In the genomic region with DNA sequence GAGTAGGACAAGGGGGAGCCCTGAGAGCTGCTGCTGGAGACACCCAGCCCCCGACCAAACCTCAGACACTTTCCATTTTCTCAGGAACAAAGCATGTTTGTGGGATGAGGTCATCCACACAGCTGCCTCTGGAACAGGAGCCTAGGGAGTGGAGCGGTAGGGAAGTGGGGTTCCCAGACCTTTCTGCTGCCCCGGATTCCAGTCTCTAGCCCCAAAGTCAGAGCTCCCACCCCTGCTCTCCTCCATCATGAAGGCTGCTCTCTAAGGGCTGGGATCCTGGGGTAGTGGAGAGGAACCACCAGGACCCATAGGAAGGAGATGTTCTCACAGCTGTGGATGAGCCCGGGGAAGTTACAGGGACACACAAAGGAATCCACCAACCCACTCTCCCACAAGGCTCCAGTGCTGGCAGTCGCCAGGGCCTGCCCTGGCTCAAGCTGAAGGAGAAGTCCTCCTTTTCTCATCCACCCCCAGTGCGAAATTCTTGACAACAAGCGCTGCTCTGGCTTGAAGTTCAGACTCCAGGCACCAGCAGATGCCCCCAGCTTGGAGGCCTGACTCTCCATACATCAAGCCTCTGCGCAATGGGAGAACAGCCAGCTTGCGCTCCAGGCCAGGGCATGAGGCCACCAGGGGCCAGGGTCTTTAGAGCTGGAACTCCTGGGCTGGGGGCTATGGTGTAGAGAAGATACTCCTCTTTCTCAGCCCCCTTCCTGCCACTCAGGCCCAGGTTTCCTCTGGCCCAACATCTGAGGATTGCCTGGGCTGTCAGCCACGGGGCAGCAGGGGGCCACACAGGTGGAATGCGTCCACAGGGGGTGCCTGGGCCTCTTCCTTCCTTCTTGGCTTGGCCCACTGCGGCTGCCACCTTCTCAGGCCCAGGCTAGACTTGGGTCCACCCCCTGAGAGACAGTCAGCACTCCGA, we compare ENCODE assay signal across 1 cellular context.
A peak's percentile ranks its signal among the peaks of the same experiment; 100 is the strongest.
TF ChIP-seq lines count a peak whose summit lies in the region.

No MANE protein-coding gene starts in this region.

TF ChIP-seq in endothelial cell of umbilical vein, 7 proteins besides CTCF, POLR2A, EP300 and RAD21:
- TF ChIP-seq EZH2 (IDR thresholded peaks at IDR 0.05; ENCODE audit: borderline replicate concordance, low read depth, low read length, severe bottlenecking) (no peak), FOS (IDR thresholded peaks at IDR 0.05; ENCODE audit: borderline replicate concordance, insufficient read depth, low read length) (peak; percentile 60), POLR2AphosphoS5 (IDR thresholded peaks at IDR 0.05; ENCODE audit: insufficient read depth, low read depth, low read length) (peak; percentile 34), JUN (IDR thresholded peaks at IDR 0.05; ENCODE audit: borderline replicate concordance, insufficient read depth, insufficient read length, low read depth) (peak; percentile 78)
